In genomic region chr17:72657467-72658317, GRCh38 we compare ENCODE assay signal across 16 cellular contexts.
DNase-seq lines count a peak whose midpoint lies in the region; ATAC-seq, FAIRE-seq and TF ChIP-seq lines count a peak whose summit lies in the region.
"Had no signal": no experiment of that assay in that cellular context is flagged by ENCODE, and none has a peak within 500 bp of the region (broad histone marks: within the 10 kb centered on the region; RNA-seq: fewer than 3 reads in every experiment).

No MANE protein-coding gene starts in this region.

- H3K9me3 Mint-ChIP-seq in activated CD4-positive, alpha-beta T cell treated with anti-CD3 and anti-CD28 coated beads, Interleukin-2, amount 10 ng/mL, durations not matched to agents 7 days and 5 days: no peaks in the 10 kb centered on the region

- H3K4me3 ChIP-seq in astrocyte of the cerebellum (ENCODE audit: low read depth, low read length): no peak overlapping the region
- no peak overlapping the region for H3K4me3 ChIP-seq in mucosa of descending colon
- no peak overlapping the region for H3K4me3 ChIP-seq in pancreas
- H3K4me3 ChIP-seq: esophagus muscularis mucosa had no signal

- DNase-seq in DMS53 (lab: John Stamatoyannopoulos, UW) (peak; percentile 61), DMS53 treated with DMSO at 0.1 percent for 48 hours (lab: John Stamatoyannopoulos, UW; ENCODE audit: unreplicated experiment) (no peak), HT-29 (ENCODE audit: low spot score) (peak; percentile 68), astrocyte of the cerebellum (ENCODE audit: low read depth) (no peak), mucosa of descending colon (peak in 1 of 3 donors; percentile 24), NCI-H1930 (lab: John Stamatoyannopoulos, UW) (no peak), pancreas (no peak)
- no peak for DNase-seq in activated CD4-positive, alpha-beta T cell treated with anti-CD3 and anti-CD28 coated beads, Interleukin-2, amount 10 ng/mL, durations not matched to agents 7 days and 5 days
- DNase-seq: activated CD4-positive, alpha-beta T cell treated with anti-CD3 and anti-CD28 coated beads for 36 hours; activated effector memory CD4-positive, alpha-beta T cell treated with anti-CD3 and anti-CD28 coated beads, Interleukin-2, amount 50 U/mL, for 16 hours; DND-41; NCI-H446 treated with DMSO at 0.1 percent for 48 hours had no signal

- H3K27me3 Mint-ChIP-seq in activated CD4-positive, alpha-beta T cell treated with anti-CD3 and anti-CD28 coated beads, Interleukin-2, amount 10 ng/mL, durations not matched to agents 7 days and 5 days: no peaks in the 10 kb centered on the region
- H3K27me3 Mint-ChIP-seq: activated CD4-positive, alpha-beta T cell treated with anti-CD3 and anti-CD28 coated beads for 36 hours had no signal

- no peaks in the 10 kb centered on the region for H3K36me3 Mint-ChIP-seq in activated CD4-positive, alpha-beta T cell treated with anti-CD3 and anti-CD28 coated beads, Interleukin-2, amount 10 ng/mL, durations not matched to agents 7 days and 5 days (ENCODE audit: low read depth)

- H3K27ac Mint-ChIP-seq in activated CD4-positive, alpha-beta T cell treated with anti-CD3 and anti-CD28 coated beads, Interleukin-2, amount 10 ng/mL, durations not matched to agents 7 days and 5 days: no peak overlapping the region
- H3K27ac Mint-ChIP-seq: activated CD4-positive, alpha-beta T cell treated with anti-CD3 and anti-CD28 coated beads for 36 hours had no signal

- intact Hi-C loops in mucosa of descending colon (cut with DNase I, micrococcal nuclease) (no loop called here), pancreas (cut with DNase I) (no loop called here)

- H3K4me3 Mint-ChIP-seq in activated CD4-positive, alpha-beta T cell treated with anti-CD3 and anti-CD28 coated beads, Interleukin-2, amount 10 ng/mL, durations not matched to agents 7 days and 5 days: no peak overlapping the region
- H3K4me3 Mint-ChIP-seq: activated CD4-positive, alpha-beta T cell treated with anti-CD3 and anti-CD28 coated beads for 36 hours had no signal

- no peak overlapping the region for H3K27ac ChIP-seq in pancreas
- H3K27ac ChIP-seq: esophagus muscularis mucosa had no signal

- no peaks in the 10 kb centered on the region for H3K27me3 ChIP-seq in pancreas
- H3K27me3 ChIP-seq: esophagus muscularis mucosa had no signal

- in situ Hi-C loops in astrocyte of the cerebellum (cut with HindIII; ENCODE audit: low sequenced_read_pairs): no loop called here

- CTCF ChIA-PET in activated CD4-positive, alpha-beta T cell treated with anti-CD3 and anti-CD28 coated beads, Interleukin-2, amount 10 ng/mL, durations not matched to agents 7 days and 5 days (lab: Charles Lee): no interaction called here

- ATAC-seq in mucosa of descending colon (peak; percentile 64), pancreas (no peak)
- ATAC-seq: activated CD4-positive, alpha-beta T cell treated with anti-CD3 and anti-CD28 coated beads for 36 hours; sciatic nerve; SK-N-SH treated with all-trans-retinoic acid at 6 μM for 48 hours had no signal

- POLR2A ChIA-PET in activated CD4-positive, alpha-beta T cell treated with anti-CD3 and anti-CD28 coated beads, Interleukin-2, amount 10 ng/mL, durations not matched to agents 7 days and 5 days (lab: Charles Lee): no interaction called here

- H3K4me1 Mint-ChIP-seq in activated CD4-positive, alpha-beta T cell treated with anti-CD3 and anti-CD28 coated beads, Interleukin-2, amount 10 ng/mL, durations not matched to agents 7 days and 5 days: no peaks in the 10 kb centered on the region
- H3K4me1 Mint-ChIP-seq: activated CD4-positive, alpha-beta T cell treated with anti-CD3 and anti-CD28 coated beads for 36 hours had no signal

- H3K9me3 ChIP-seq in mucosa of descending colon (no peaks in the 10 kb centered on the region), pancreas (no peaks in the 10 kb centered on the region)
- H3K9me3 ChIP-seq: esophagus muscularis mucosa had no signal

- peak; percentile 12 for TF ChIP-seq CTCF in astrocyte of the cerebellum (IDR thresholded peaks at IDR 0.05; ENCODE audit: low read depth, low read length, missing control alignments)
- no peak for TF ChIP-seq CTCF in mucosa of descending colon (IDR thresholded peaks at IDR 0.05)
- no peak for TF ChIP-seq CTCF in pancreas (IDR thresholded peaks at IDR 0.05)

- no peaks in the 10 kb centered on the region for H3K4me1 ChIP-seq in mucosa of descending colon (ENCODE audit: low read depth)
- no peaks in the 10 kb centered on the region for H3K4me1 ChIP-seq in pancreas
- H3K4me1 ChIP-seq: esophagus muscularis mucosa had no signal

- no peaks in the 10 kb centered on the region for H3K36me3 ChIP-seq in mucosa of descending colon (ENCODE audit: low read depth)
- no peaks in the 10 kb centered on the region for H3K36me3 ChIP-seq in pancreas
- H3K36me3 ChIP-seq: esophagus muscularis mucosa had no signal

- 87 to 91% methylated on average over 9 of the region's 9 CpGs for WGBS in pancreas, 2 donors

- no peak for FAIRE-seq in pancreas (lab: Jason Lieb, UNC)
- FAIRE-seq: A204.1 had no signal

Comparison
In these comparisons a context has a peak if more than half of its experiments do, and no peak if none do; other contexts are left out.
1. DNase-seq: peak in DMS53 (single experiment) and HT-29 (single experiment); none in DMS53 treated with DMSO at 0.1 percent for 48 hours (single experiment), astrocyte of the cerebellum (single experiment), NCI-H1930 (0 of 2), pancreas (0 of 6) and activated CD4-positive, alpha-beta T cell treated with anti-CD3 and anti-CD28 coated beads, Interleukin-2, amount 10 ng/mL, durations not matched to agents 7 days and 5 days (single experiment).